In genomic region chr2:84840306-84840705, GRCh38 we compare ENCODE assay signal across 14 cellular contexts. TPM values are rescaled to one million over a fixed set of nuclear protein-coding genes. Genes with fewer than 3 reads are reported as not detected.
DNase-seq lines count a peak whose midpoint lies in the region; ATAC-seq, FAIRE-seq and TF ChIP-seq lines count a peak whose summit lies in the region.
"Had no signal": no experiment of that assay in that cellular context is flagged by ENCODE, and none has a peak within 500 bp of the region (broad histone marks: within the 10 kb centered on the region; RNA-seq: fewer than 3 reads in every experiment).

No MANE protein-coding gene starts in this region.

- H3K27me3 ChIP-seq in small intestine (ENCODE audit: control insufficient read depth in 2 of 2, insufficient read depth in 2 of 2, low read length in 2 of 2) = no peaks in the 10 kb centered on the region

- peaks cover 83% of the 10 kb centered on the region for H3K36me3 Mint-ChIP-seq in activated CD4-positive, alpha-beta T cell treated with anti-CD3 and anti-CD28 coated beads, Interleukin-2, amount 10 ng/mL, durations not matched to agents 7 days and 5 days (ENCODE audit: low read depth)
- H3K36me3 Mint-ChIP-seq in activated naive CD8-positive, alpha-beta T cell treated with anti-CD3 and anti-CD28 coated beads for 36 hours = peaks cover 78% of the 10 kb centered on the region
- peaks cover 2% of the 10 kb centered on the region for H3K36me3 Mint-ChIP-seq in progenitor cell of endocrine pancreas (ENCODE audit: insufficient read depth)

- FAIRE-seq in HTR-8/SVneo (lab: Jason Lieb, UNC) (no peak), small intestine (lab: Jason Lieb, UNC) (no peak)

- no peaks in the 10 kb centered on the region for H3K4me1 ChIP-seq in small intestine (ENCODE audit: control insufficient read depth in 2 of 2, insufficient read depth in 1 of 2, low read depth in 1 of 2, low read length in 1 of 2)
- H3K4me1 ChIP-seq: tibial artery had no signal

- no peak for DNase-seq in activated CD4-positive, alpha-beta T cell treated with anti-CD3 and anti-CD28 coated beads, Interleukin-2, amount 10 ng/mL, durations not matched to agents 7 days and 5 days
- no peak for DNase-seq in activated CD4-positive, alpha-beta T cell treated with anti-CD3 and anti-CD28 coated beads, Interleukin-2, amount 50 U/mL, for 4 hours
- DNase-seq in HTR-8/SVneo (ENCODE audit: insufficient read length, low spot score) (peak; percentile 25), progenitor cell of endocrine pancreas (ENCODE audit: low spot score, unreplicated experiment) (no peak), small intestine (no peak), left lobe of liver (ENCODE audit: low spot score) (no peak), medulla oblongata (ENCODE audit: extremely low spot score) (no peak)
- DNase-seq in activated naive CD8-positive, alpha-beta T cell treated with anti-CD3 and anti-CD28 coated beads for 36 hours = no peak
- DNase-seq: activated gamma-delta T cell, immature natural killer cell, NCI-H345, RPMI8226 had no signal

- peaks cover 23% of the 10 kb centered on the region for H3K9me3 Mint-ChIP-seq in activated CD4-positive, alpha-beta T cell treated with anti-CD3 and anti-CD28 coated beads, Interleukin-2, amount 10 ng/mL, durations not matched to agents 7 days and 5 days
- H3K9me3 Mint-ChIP-seq in activated naive CD8-positive, alpha-beta T cell treated with anti-CD3 and anti-CD28 coated beads for 36 hours = peaks cover 16% of the 10 kb centered on the region
- peaks cover 11% of the 10 kb centered on the region for H3K9me3 Mint-ChIP-seq in progenitor cell of endocrine pancreas (ENCODE audit: low read depth)

- POLR2A ChIA-PET in activated CD4-positive, alpha-beta T cell treated with anti-CD3 and anti-CD28 coated beads, Interleukin-2, amount 10 ng/mL, durations not matched to agents 7 days and 5 days (lab: Charles Lee) = no interaction called here

- no peak for ATAC-seq in left lobe of liver

- CTCF ChIA-PET in activated CD4-positive, alpha-beta T cell treated with anti-CD3 and anti-CD28 coated beads, Interleukin-2, amount 10 ng/mL, durations not matched to agents 7 days and 5 days (lab: Charles Lee) = interaction anchor here (1.4 kb wide), 2 partner anchors 12 to 17 kb away, joined by 5 to 6 read pairs; no protein-coding TSS in a partner anchor

- TF ChIP-seq CTCF in progenitor cell of endocrine pancreas (IDR thresholded peaks at IDR 0.05; ENCODE audit: unreplicated experiment) = peak; percentile 7

- no peak overlapping the region for H3K4me3 ChIP-seq in small intestine (ENCODE audit: low read depth in 1 of 2, low read length in 2 of 2)
- H3K4me3 ChIP-seq: coronary artery, tibial artery had no signal

- H3K9me3 ChIP-seq in small intestine (ENCODE audit: control insufficient read depth, low read depth) = no peaks in the 10 kb centered on the region

- H3K4me1 Mint-ChIP-seq in activated CD4-positive, alpha-beta T cell treated with anti-CD3 and anti-CD28 coated beads, Interleukin-2, amount 10 ng/mL, durations not matched to agents 7 days and 5 days = peaks cover 66% of the 10 kb centered on the region
- H3K4me1 Mint-ChIP-seq in activated naive CD8-positive, alpha-beta T cell treated with anti-CD3 and anti-CD28 coated beads for 36 hours = peaks cover 75% of the 10 kb centered on the region
- peaks cover 2% of the 10 kb centered on the region for H3K4me1 Mint-ChIP-seq in progenitor cell of endocrine pancreas (ENCODE audit: low read depth)

- H3K27ac ChIP-seq in small intestine (ENCODE audit: low read depth in 1 of 2, low read length in 1 of 2) = no peak overlapping the region
- H3K27ac ChIP-seq: coronary artery, tibial artery had no signal

- 76 to 94% (median 88%) methylated on average over 3 of the region's 3 CpGs for WGBS in small intestine, 3 donors

- H3K4me3 Mint-ChIP-seq in activated CD4-positive, alpha-beta T cell treated with anti-CD3 and anti-CD28 coated beads, Interleukin-2, amount 10 ng/mL, durations not matched to agents 7 days and 5 days = peak overlapping the region; percentile 69
- peak overlapping the region; percentile 76 for H3K4me3 Mint-ChIP-seq in activated naive CD8-positive, alpha-beta T cell treated with anti-CD3 and anti-CD28 coated beads for 36 hours
- no peak overlapping the region for H3K4me3 Mint-ChIP-seq in progenitor cell of endocrine pancreas (ENCODE audit: low read depth)
- H3K4me3 Mint-ChIP-seq: immature natural killer cell had no signal

- peak overlapping the region; percentile 90 for H3K27ac Mint-ChIP-seq in activated CD4-positive, alpha-beta T cell treated with anti-CD3 and anti-CD28 coated beads, Interleukin-2, amount 10 ng/mL, durations not matched to agents 7 days and 5 days
- H3K27ac Mint-ChIP-seq in activated naive CD8-positive, alpha-beta T cell treated with anti-CD3 and anti-CD28 coated beads for 36 hours = peak overlapping the region; percentile 86
- H3K27ac Mint-ChIP-seq in progenitor cell of endocrine pancreas = no peak overlapping the region

- H3K27me3 Mint-ChIP-seq in activated CD4-positive, alpha-beta T cell treated with anti-CD3 and anti-CD28 coated beads, Interleukin-2, amount 10 ng/mL, durations not matched to agents 7 days and 5 days = no peaks in the 10 kb centered on the region
- H3K27me3 Mint-ChIP-seq in activated naive CD8-positive, alpha-beta T cell treated with anti-CD3 and anti-CD28 coated beads for 36 hours = no peaks in the 10 kb centered on the region
- H3K27me3 Mint-ChIP-seq in progenitor cell of endocrine pancreas = peaks cover 3% of the 10 kb centered on the region

- H3K36me3 ChIP-seq in small intestine (ENCODE audit: control insufficient read depth in 2 of 2, insufficient read depth in 2 of 2, low read length in 2 of 2) = no peaks in the 10 kb centered on the region
- H3K36me3 ChIP-seq: tibial artery had no signal

RNA-seq across cellular contexts. Expression of gene TRABD2A, which starts 40.6 kb away (rescaled TPM):
- total RNA-seq in activated CD4-positive, alpha-beta T cell treated with anti-CD3 and anti-CD28 coated beads, Interleukin-2, amount 10 ng/mL, durations not matched to agents 7 days and 5 days = 10 to 100 TPM; 70.2 to 74.6 TPM
- total RNA-seq in activated naive CD8-positive, alpha-beta T cell treated with anti-CD3 and anti-CD28 coated beads for 36 hours = 10 to 100 TPM; 59.2 to 61.7 TPM
- total RNA-seq in progenitor cell of endocrine pancreas (1.4 and 2.0 TPM in 2 replicates), left lobe of liver (0.68 TPM)
- 10 to 100 TPM in 1 of 3 donors, 1 to 10 TPM in 2; 2.0 to 25.6 (median 2.7) TPM for polyA plus RNA-seq in small intestine

Comparison
In these comparisons a context has a peak if more than half of its experiments do, and no peak if none do; other contexts are left out.
1. RNA of gene TRABD2A, which starts 40.6 kb away (total RNA-seq): 70.2 to 74.6 TPM in activated CD4-positive, alpha-beta T cell treated with anti-CD3 and anti-CD28 coated beads, Interleukin-2, amount 10 ng/mL, durations not matched to agents 7 days and 5 days and 59.2 to 61.7 TPM in activated naive CD8-positive, alpha-beta T cell treated with anti-CD3 and anti-CD28 coated beads for 36 hours; 1.4 to 2.0 TPM in progenitor cell of endocrine pancreas and 0.68 TPM in left lobe of liver (single experiment); every median in the first group is over 10 times any median in the second.